In the genomic region with DNA sequence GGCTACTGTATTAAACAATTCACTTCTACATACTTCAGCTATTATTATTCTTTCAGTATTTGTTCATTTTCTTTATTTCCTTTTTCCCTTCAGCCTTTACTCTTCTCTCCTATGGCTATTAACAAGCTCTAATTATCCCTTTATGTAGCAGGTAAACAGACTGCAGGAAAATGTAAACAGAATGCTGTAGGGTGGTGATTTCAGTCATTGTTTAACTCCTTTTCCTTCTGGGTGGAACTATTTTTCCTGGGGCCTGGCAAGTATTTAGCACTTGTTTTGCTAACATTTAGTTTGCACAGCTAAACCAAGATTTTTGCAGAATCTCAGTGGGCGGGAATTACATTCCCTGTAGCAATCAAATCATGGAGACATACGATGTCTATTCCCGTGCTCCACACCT, we compare ENCODE assay signal across 1 cellular context.
TF ChIP-seq lines count a peak whose summit lies in the region.

No MANE protein-coding gene starts in this region.

TF ChIP-seq in SK-N-SH, 30 proteins besides CTCF, POLR2A, EP300 and RAD21 (continued from another document):
- TF ChIP-seq, protein P1, sequence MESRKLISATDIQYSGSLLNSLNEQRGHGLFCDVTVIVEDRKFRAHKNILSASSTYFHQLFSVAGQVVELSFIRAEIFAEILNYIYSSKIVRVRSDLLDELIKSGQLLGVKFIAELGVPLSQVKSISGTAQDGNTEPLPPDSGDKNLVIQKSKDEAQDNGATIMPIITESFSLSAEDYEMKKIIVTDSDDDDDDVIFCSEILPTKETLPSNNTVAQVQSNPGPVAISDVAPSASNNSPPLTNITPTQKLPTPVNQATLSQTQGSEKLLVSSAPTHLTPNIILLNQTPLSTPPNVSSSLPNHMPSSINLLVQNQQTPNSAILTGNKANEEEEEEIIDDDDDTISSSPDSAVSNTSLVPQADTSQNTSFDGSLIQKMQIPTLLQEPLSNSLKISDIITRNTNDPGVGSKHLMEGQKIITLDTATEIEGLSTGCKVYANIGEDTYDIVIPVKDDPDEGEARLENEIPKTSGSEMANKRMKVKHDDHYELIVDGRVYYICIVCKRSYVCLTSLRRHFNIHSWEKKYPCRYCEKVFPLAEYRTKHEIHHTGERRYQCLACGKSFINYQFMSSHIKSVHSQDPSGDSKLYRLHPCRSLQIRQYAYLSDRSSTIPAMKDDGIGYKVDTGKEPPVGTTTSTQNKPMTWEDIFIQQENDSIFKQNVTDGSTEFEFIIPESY (IDR thresholded peaks at IDR 0.05; ENCODE audit: borderline replicate concordance, low read depth): no peak
